14 cellular contexts compared by ENCODE assay signal in genomic region chr7:101108961-101109360, GRCh38. TPM values are rescaled to one million over a fixed set of nuclear protein-coding genes. Genes with fewer than 3 reads are reported as not detected.
DNase-seq lines count a peak whose midpoint lies in the region; ATAC-seq and TF ChIP-seq lines count a peak whose summit lies in the region.
"Had no signal": no experiment of that assay in that cellular context is flagged by ENCODE, and none has a peak within 500 bp of the region (broad histone marks: within the 10 kb centered on the region; RNA-seq: fewer than 3 reads in every experiment).

No MANE protein-coding gene starts in this region.

- no TSS peak for BruUV-seq in PC-3 (replicated peaks; lab: Mats Ljungman, UMichigan)

- DNase-seq in ELR (ENCODE audit: low read depth) (peak; percentile 62), PC-3 (peak; percentile 91), epithelial cell of prostate (ENCODE audit: low read depth, low spot score) (peak; percentile 97), gastrocnemius medialis (no peak), NCI-H446 treated with DMSO at 0.1 percent for 48 hours (lab: John Stamatoyannopoulos, UW) (no peak), Kasumi-1 (lab: John Stamatoyannopoulos, UW) (no peak)
- no peak for DNase-seq in stimulated activated CD4-positive, alpha-beta T cell treated with anti-CD3 and anti-CD28 coated beads, Interleukin-1b, Interleukin-23, amount 100 ng/mL, for 48 hours
- DNase-seq: activated naive CD4-positive, alpha-beta T cell treated with anti-CD3 and anti-CD28 coated beads, Interleukin-2, amount 50 U/mL, for 16 hours; mucosa of descending colon; NCI-H1436; NCI-H510A treated with DMSO at 0.1 percent for 48 hours; stimulated activated CD4-positive, alpha-beta T cell treated with anti-CD3 and anti-CD28 coated beads, Interleukin-4, amount 100 ng/mL, for 4 hours had no signal

- H3K4me2 ChIP-seq in PC-3 (ENCODE audit: low read length) = peak overlapping the region; percentile 29

- CTCF ChIA-PET in PC-3 (lab: Charles Lee) = no interaction called here

- in situ Hi-C loops in gastrocnemius medialis (cut with MboI; ENCODE audit: low sequenced_read_pairs in 4 of 4) = no loop called here

- H3K9me2 ChIP-seq in PC-3 (replicated peaks; ENCODE audit: low read length) = no peaks in the 10 kb centered on the region

- peaks cover 19% of the 10 kb centered on the region for H3K4me1 ChIP-seq in PC-3 (ENCODE audit: insufficient read depth, low read length)
- peaks cover 16 to 18% of the 10 kb centered on the region in 2 donors for H3K4me1 ChIP-seq in gastrocnemius medialis

- H3K27ac ChIP-seq in PC-3 (ENCODE audit: low read length) = peak overlapping the region; percentile 76
- peak overlapping the region; percentile 75 for H3K27ac ChIP-seq in epithelial cell of prostate
- peak overlapping the region; percentile 52 to 75 (median 65) for H3K27ac ChIP-seq in gastrocnemius medialis

- no peaks in the 10 kb centered on the region for H4K20me1 ChIP-seq in PC-3 (ENCODE audit: low read length)

- TF ChIP-seq POLR2A in gastrocnemius medialis (IDR thresholded peaks at IDR 0.05) = no peak

- H3K79me2 ChIP-seq in PC-3 (ENCODE audit: low read length) = no peaks in the 10 kb centered on the region

- no peak overlapping the region for H2AFZ ChIP-seq in PC-3 (ENCODE audit: low read length)

- POLR2A ChIA-PET in PC-3 (lab: Charles Lee; ENCODE audit: unreplicated experiment) = interaction anchor here (0.5 to 0.7 kb wide), 3 partner anchors 9 to 68 kb away, joined by 3 read pairs; no protein-coding TSS in a partner anchor

- H3K36me3 ChIP-seq in PC-3 (ENCODE audit: low read depth, low read length) (no peaks in the 10 kb centered on the region), gastrocnemius medialis (no peaks in the 10 kb centered on the region)

- intact Hi-C loops in PC-3 (cut with micrococcal nuclease) = no loop called here
- intact Hi-C loops in gastrocnemius medialis (cut with DNase I; ENCODE audit: low total_unique reads) = no loop called here

- no peak overlapping the region for H3K4me3 ChIP-seq in PC-3 (ENCODE audit: low read length)
- H3K4me3 ChIP-seq in gastrocnemius medialis = no peak overlapping the region
- H3K4me3 ChIP-seq: mucosa of descending colon had no signal

- H3K9me3 ChIP-seq in PC-3 (ENCODE audit: low read length) (no peaks in the 10 kb centered on the region), gastrocnemius medialis (no peaks in the 10 kb centered on the region)
- H3K9me3 ChIP-seq: mucosa of descending colon had no signal

- peak overlapping the region; percentile 47 for H3K9ac ChIP-seq in PC-3 (ENCODE audit: low read length)

- TF ChIP-seq CTCF in PC-3 (conservative IDR thresholded peaks at IDR 0.05; ENCODE audit: low read depth, low read length) (no peak), gastrocnemius medialis (IDR thresholded peaks at IDR 0.05 in 4 of 5, conservative IDR thresholded peaks at IDR 0.05 in 1 of 5) (no peak)

- ATAC-seq in PC-3 = peak; percentile 96
- ATAC-seq in gastrocnemius medialis = peak in 1 of 2 donors; percentile 3
- no peak for ATAC-seq in GM18511 (IDR thresholded peaks at IDR 0.05; ENCODE audit: unreplicated experiment)

- H3K27me3 ChIP-seq in PC-3 (ENCODE audit: low read length) (no peaks in the 10 kb centered on the region), gastrocnemius medialis (no peaks in the 10 kb centered on the region)

- no peaks in the 10 kb centered on the region for H3F3A ChIP-seq in PC-3 (ENCODE audit: low read length, unreplicated experiment)

RNA-seq across cellular contexts. Expression of gene SERPINE1, which starts 17.9 kb away (rescaled TPM):
- total RNA-seq in PC-3 (2014; rRNA removed) (46.1 and 52.5 TPM in 2 replicates), gastrocnemius medialis (10 to 100 TPM in 3 of 4 donors, 1 to 10 TPM in 1; 5.9 to 21.7 (median 12.3) TPM)

RNA-seq across cellular contexts. Expression of gene TRIM56, which starts 23.7 kb away (rescaled TPM):
- total RNA-seq in PC-3 (2014; rRNA removed) (10.6 and 14.8 TPM in 2 replicates), gastrocnemius medialis (10 to 100 TPM in 1 of 4 donors, 1 to 10 TPM in 3; 4.2 to 11.4 (median 6.9) TPM)

RNA-seq across cellular contexts. Expression of gene AP1S1, which starts 45.3 kb away (rescaled TPM):
- total RNA-seq in PC-3 (2014; rRNA removed) (148 and 190 TPM in 2 replicates), gastrocnemius medialis (10 to 100 TPM in 3 of 4 donors, 1 to 10 TPM in 1; 5.5 to 24.4 (median 15.6) TPM)

RNA-seq across cellular contexts. Expression of gene VGF, which starts 56.4 kb away (rescaled TPM):
- 1.6 and 2.5 TPM in 2 replicates for total RNA-seq in PC-3 (2014; rRNA removed)
- not detected for total RNA-seq in gastrocnemius medialis
- total RNA-seq: posterior vena cava had no signal

Comparison
In these comparisons a context has a peak if more than half of its experiments do, and no peak if none do; other contexts are left out.
1. DNase-seq: peak in ELR (single experiment), PC-3 (single experiment) and epithelial cell of prostate (single experiment); none in gastrocnemius medialis (0 of 2), NCI-H446 treated with DMSO at 0.1 percent for 48 hours (single experiment), stimulated activated CD4-positive, alpha-beta T cell treated with anti-CD3 and anti-CD28 coated beads, Interleukin-1b, Interleukin-23, amount 100 ng/mL, for 48 hours (single experiment) and Kasumi-1 (0 of 2).
2. Peak in every context shown above with its lines, with median percentiles within 50 percentile points of each other: H3K27ac ChIP-seq.